In genomic region chr10:33812586-33812985, GRCh38 we compare ENCODE assay signal across 31 cellular contexts.
"Had no signal": no experiment of that assay in that cellular context is flagged by ENCODE, and none has a peak within 500 bp of the region (broad histone marks: within the 10 kb centered on the region; RNA-seq: fewer than 3 reads in every experiment).

No MANE protein-coding gene starts in this region.

- H3K4me3 ChIP-seq: coronary artery, dorsolateral prefrontal cortex, esophagus muscularis mucosa, gastrocnemius medialis had no signal

- H3K27ac ChIP-seq: brain microvascular endothelial cell, coronary artery, dorsolateral prefrontal cortex, esophagus muscularis mucosa, foreskin keratinocyte, gastrocnemius medialis, WERI-Rb-1 had no signal

- H3K9me3 ChIP-seq: esophagus muscularis mucosa, gastrocnemius medialis had no signal

- H3K27me3 Mint-ChIP-seq: activated B cell treated with CpG ODN at 0.5 μM for 24 hours; central memory CD8-positive, alpha-beta T cell; T-cell had no signal

- DNase-seq: activated B cell treated with CpG ODN at 0.5 μM for 24 hours; activated CD4-positive, alpha-beta T cell treated with anti-CD3 and anti-CD28 coated beads for 48 hours; activated CD4-positive, alpha-beta T cell treated with anti-CD3 and anti-CD28 coated beads, Interleukin-2, amount 50 U/mL, for 1 hour; activated CD4-positive, alpha-beta T cell treated with anti-CD3 and anti-CD28 coated beads, Interleukin-2, amount 50 U/mL, for 48 hours; activated CD8-positive, alpha-beta memory T cell treated with anti-CD3 and anti-CD28 coated beads for 24 hours; activated CD8-positive, alpha-beta T cell treated with anti-CD3 and anti-CD28 coated beads for 36 hours; activated effector memory CD4-positive, alpha-beta T cell treated with Interleukin-2 at 50 U/mL for 16 hours; activated gamma-delta T cell treated with Interleukin-2 at 50 U/mL for 16 hours; activated naive CD4-positive, alpha-beta T cell treated with anti-CD3 and anti-CD28 coated beads, Interleukin-2, amount 50 U/mL, for 16 hours; activated naive CD4-positive, alpha-beta T cell treated with Interleukin-2 at 50 U/mL for 16 hours; activated T-cell treated with anti-CD3 and anti-CD28 coated beads, Interleukin-2, amount 50 U/mL, for 4 hours; amniotic stem cell; anterior cingulate cortex; brain microvascular endothelial cell; dorsolateral prefrontal cortex; effector memory CD4-positive, alpha-beta T cell; erythroblast; foreskin keratinocyte; gastrocnemius medialis; glutamatergic neuron; T-cell; T1000; WERI-Rb-1 had no signal

- H3K27me3 ChIP-seq: brain microvascular endothelial cell, dorsolateral prefrontal cortex, esophagus muscularis mucosa, foreskin keratinocyte, gastrocnemius medialis had no signal

- H3K36me3 ChIP-seq: brain microvascular endothelial cell, esophagus muscularis mucosa, gastrocnemius medialis, WERI-Rb-1 had no signal

- H3K9me3 Mint-ChIP-seq: activated CD8-positive, alpha-beta T cell treated with anti-CD3 and anti-CD28 coated beads for 36 hours; central memory CD8-positive, alpha-beta T cell; dendritic cell treated with granulocyte-macrophage colony-stimulating factor and Interleukin-4, amounts not matched to agents 40 ng/mL and 50 ng/mL, for 4 days; T-cell had no signal

- H3K27ac Mint-ChIP-seq: activated B cell treated with CpG ODN at 0.5 μM for 24 hours; activated CD8-positive, alpha-beta T cell treated with anti-CD3 and anti-CD28 coated beads for 36 hours; activated naive CD8-positive, alpha-beta T cell; activated T-helper 17 cell treated with anti-CD3 and anti-CD28 coated beads, Interleukin-2, amount 50 U/mL, for 72 hours; dendritic cell treated with granulocyte-macrophage colony-stimulating factor and Interleukin-4, amounts not matched to agents 40 ng/mL and 50 ng/mL, for 4 days; T-cell; T-helper 1 cell treated with Interleukin-12 subunit alpha and Interleukin-12 subunit beta and Interleukin-4 antibody, amounts not matched to agents 30 μg/mL and 1 μg/mL, for 36 hours had no signal

- H3K4me3 Mint-ChIP-seq: activated B cell treated with CpG ODN at 0.5 μM for 24 hours; activated CD8-positive, alpha-beta T cell treated with anti-CD3 and anti-CD28 coated beads for 36 hours; activated naive CD8-positive, alpha-beta T cell; activated T-cell treated with anti-CD3 and anti-CD28 coated beads, Interleukin-2, amount 50 U/mL, for 4 hours; activated T-helper 17 cell treated with anti-CD3 and anti-CD28 coated beads, Interleukin-2, amount 50 U/mL, for 72 hours; central memory CD8-positive, alpha-beta T cell; dendritic cell treated with granulocyte-macrophage colony-stimulating factor and Interleukin-4, amounts not matched to agents 40 ng/mL and 50 ng/mL, for 4 days; T-cell; T-helper 1 cell treated with Interleukin-12 subunit alpha and Interleukin-12 subunit beta and Interleukin-4 antibody, amounts not matched to agents 30 μg/mL and 1 μg/mL, for 36 hours had no signal

- H3K4me1 Mint-ChIP-seq: activated B cell treated with CpG ODN at 0.5 μM for 24 hours; activated T-helper 17 cell treated with anti-CD3 and anti-CD28 coated beads, Interleukin-2, amount 50 U/mL, for 72 hours; central memory CD8-positive, alpha-beta T cell; T-cell had no signal

- H3K4me1 ChIP-seq: esophagus muscularis mucosa, foreskin keratinocyte had no signal

- H3K36me3 Mint-ChIP-seq: activated naive CD8-positive, alpha-beta T cell; T-cell had no signal

- ATAC-seq: activated CD4-positive, CD25-positive, alpha-beta regulatory T cell treated with anti-CD3 and anti-CD28 coated beads, Interleukin-2, amount 50 U/mL, for 24 hours; activated CD8-positive, alpha-beta T cell treated with anti-CD3 and anti-CD28 coated beads for 36 hours; activated T-cell treated with anti-CD3 and anti-CD28 coated beads, Interleukin-2, amount 50 U/mL, for 4 hours; activated T-helper 17 cell treated with anti-CD3 and anti-CD28 coated beads, Interleukin-2, amount 50 U/mL, for 72 hours; foreskin keratinocyte; gastrocnemius medialis; T-cell had no signal
